Comparison of ENCODE assay signal across 28 cellular contexts in genomic region chr1:93899543-93900207, GRCh38.
"Had no signal": no experiment of that assay in that cellular context is flagged by ENCODE, and none has a peak within 500 bp of the region (broad histone marks: within the 10 kb centered on the region; RNA-seq: fewer than 3 reads in every experiment).

No MANE protein-coding gene starts in this region.

- H3K4me1 ChIP-seq: SJCRH30 had no signal

- ATAC-seq: Panc1, WTC11 had no signal

- DNase-seq: activated CD4-positive, alpha-beta memory T cell treated with anti-CD3 and anti-CD28 coated beads for 36 hours; activated CD4-positive, alpha-beta T cell treated with anti-CD3 and anti-CD28 coated beads, Interleukin-2, amount 10 ng/mL, durations not matched to agents 7 days and 5 days; activated CD8-positive, alpha-beta memory T cell treated with anti-CD3 and anti-CD28 coated beads for 24 hours; activated gamma-delta T cell; activated naive CD4-positive, alpha-beta T cell treated with anti-CD3 and anti-CD28 coated beads for 36 hours; activated T-cell treated with anti-CD3 and anti-CD28 coated beads, Interleukin-2, amount 50 U/mL, for 4 hours; amygdala; Kasumi-1; KBM-7; NCI-H1048; NCI-H146; NCI-H187 treated with DMSO at 0.1 percent for 48 hours; NCI-H2081 treated with DMSO at 0.1 percent for 48 hours; NCI-H345; NCI-H510A; NCI-H526 treated with DMSO at 0.1 percent for 48 hours; NCI-H82; Right ventricle myocardium superior; SJCRH30; SK-N-SH; T-helper 1 cell had no signal

- H3K4me3 Mint-ChIP-seq: activated CD4-positive, alpha-beta memory T cell treated with anti-CD3 and anti-CD28 coated beads for 36 hours; activated CD4-positive, alpha-beta T cell treated with anti-CD3 and anti-CD28 coated beads, Interleukin-2, amount 10 ng/mL, durations not matched to agents 7 days and 5 days; activated naive CD4-positive, alpha-beta T cell treated with anti-CD3 and anti-CD28 coated beads for 36 hours; activated naive CD8-positive, alpha-beta T cell; activated T-cell treated with anti-CD3 and anti-CD28 coated beads, Interleukin-2, amount 50 U/mL, for 4 hours; brain; T-helper 2 cell treated with Interferon-gamma antibody and Interleukin-4, amounts not matched to agents 5 μg/mL and 100 μg/mL, for 36 hours; WTC11 had no signal

- H3K9me3 ChIP-seq: SJCRH30, SK-N-SH had no signal

- H3K27ac Mint-ChIP-seq: activated CD4-positive, alpha-beta memory T cell treated with anti-CD3 and anti-CD28 coated beads for 36 hours; activated CD4-positive, alpha-beta T cell treated with anti-CD3 and anti-CD28 coated beads, Interleukin-2, amount 10 ng/mL, durations not matched to agents 7 days and 5 days; activated naive CD4-positive, alpha-beta T cell treated with anti-CD3 and anti-CD28 coated beads for 36 hours; activated naive CD8-positive, alpha-beta T cell; brain; T-helper 2 cell treated with Interferon-gamma antibody and Interleukin-4, amounts not matched to agents 5 μg/mL and 100 μg/mL, for 36 hours; WTC11 had no signal

- H3K9me3 Mint-ChIP-seq: activated CD4-positive, alpha-beta memory T cell treated with anti-CD3 and anti-CD28 coated beads for 36 hours; activated CD4-positive, alpha-beta T cell treated with anti-CD3 and anti-CD28 coated beads, Interleukin-2, amount 10 ng/mL, durations not matched to agents 7 days and 5 days; activated naive CD4-positive, alpha-beta T cell treated with anti-CD3 and anti-CD28 coated beads for 36 hours; activated T-cell treated with anti-CD3 and anti-CD28 coated beads, Interleukin-2, amount 50 U/mL, for 4 hours; brain; T-helper 2 cell treated with Interferon-gamma antibody and Interleukin-4, amounts not matched to agents 5 μg/mL and 100 μg/mL, for 36 hours; WTC11 had no signal

- H3K4me3 ChIP-seq: SJCRH30 had no signal

- H3K27ac ChIP-seq: RWPE1, SJCRH30 had no signal

- H3K27me3 Mint-ChIP-seq: activated CD4-positive, alpha-beta memory T cell treated with anti-CD3 and anti-CD28 coated beads for 36 hours; activated CD4-positive, alpha-beta T cell treated with anti-CD3 and anti-CD28 coated beads, Interleukin-2, amount 10 ng/mL, durations not matched to agents 7 days and 5 days; activated naive CD8-positive, alpha-beta T cell; brain had no signal

- H3K27me3 ChIP-seq: SJCRH30 had no signal

- H3K4me1 Mint-ChIP-seq: brain, WTC11 had no signal

- FAIRE-seq: astrocyte had no signal
